9 cellular contexts compared by ENCODE assay signal in genomic region chr19:1041835-1042685, GRCh38. TPM values are rescaled to one million over a fixed set of nuclear protein-coding genes. Genes with fewer than 3 reads are reported as not detected.
DNase-seq lines count a peak whose midpoint lies in the region; ATAC-seq and TF ChIP-seq lines count a peak whose summit lies in the region.
"Had no signal": no experiment of that assay in that cellular context is flagged by ENCODE, and none has a peak within 500 bp of the region (broad histone marks: within the 10 kb centered on the region; RNA-seq: fewer than 3 reads in every experiment).

No MANE protein-coding gene starts in this region.

- no peaks in the 10 kb centered on the region for H3K9me3 Mint-ChIP-seq in neural progenitor cell

- peak overlapping the region; percentile 50 for H3K27ac Mint-ChIP-seq in neural progenitor cell

- peaks cover 48% of the 10 kb centered on the region for H3K4me1 ChIP-seq in DND-41 (ENCODE audit: insufficient read depth, low read length)
- peaks cover 8% of the 10 kb centered on the region for H3K4me1 ChIP-seq in neural progenitor cell

- peaks cover 6% of the 10 kb centered on the region for H3K36me3 Mint-ChIP-seq in neural progenitor cell

- H3K36me3 ChIP-seq in DND-41 (ENCODE audit: insufficient read depth, low read length), result peaks cover 19% of the 10 kb centered on the region
- no peaks in the 10 kb centered on the region for H3K36me3 ChIP-seq in neural progenitor cell

- no peak for ATAC-seq in DND-41 (ENCODE audit: insufficient read depth, low read depth)

- no peak overlapping the region for H3K4me3 ChIP-seq in DND-41 (ENCODE audit: low read depth in 1 of 2, low read length in 2 of 2)
- H3K4me3 ChIP-seq in coronary artery, result peak overlapping the region; percentile 71
- H3K4me3 ChIP-seq in neural progenitor cell, result no peak overlapping the region

- H3K27me3 ChIP-seq in DND-41 (ENCODE audit: insufficient read depth, low read length, poor library complexity) (no peaks in the 10 kb centered on the region), neural progenitor cell (no peaks in the 10 kb centered on the region)
- H3K27me3 ChIP-seq: ascending aorta had no signal

- H4K20me1 ChIP-seq in DND-41 (ENCODE audit: insufficient read depth, low read length), result peaks cover 8% of the 10 kb centered on the region; the same call in 1 of the 2 replicates
- peaks cover 38% of the 10 kb centered on the region for H4K20me1 ChIP-seq in neural progenitor cell (ENCODE audit: low read depth)

- H3K9ac ChIP-seq in DND-41 (ENCODE audit: low read depth, low read length) (no peak overlapping the region), neural progenitor cell (no peak overlapping the region)

- H3K9me3 ChIP-seq in DND-41 (ENCODE audit: insufficient read depth, low read length, severe bottlenecking), result no peaks in the 10 kb centered on the region
- no peaks in the 10 kb centered on the region for H3K9me3 ChIP-seq in neural progenitor cell (ENCODE audit: low read depth)
- H3K9me3 ChIP-seq: ascending aorta had no signal

- H3K4me1 Mint-ChIP-seq in neural progenitor cell, result peaks cover 27% of the 10 kb centered on the region

- DNase-seq in DND-41, result no peak
- DNase-seq in NCI-H2107 (lab: John Stamatoyannopoulos, UW), result peak; percentile 47
- DNase-seq in coronary artery (ENCODE audit: low spot score), result no peak
- no peak for DNase-seq in neural progenitor cell (ENCODE audit: low spot score)
- DNase-seq in NOMO-1 treated with DMSO at 0.1 percent for 48 hours (lab: John Stamatoyannopoulos, UW; ENCODE audit: unreplicated experiment), result no peak
- DNase-seq in GM19238 (ENCODE audit: insufficient read length, low spot score), result no peak
- DNase-seq in COR-L47 (lab: John Stamatoyannopoulos, UW), result no peak
- DNase-seq: foreskin melanocyte had no signal

- peak overlapping the region; percentile 64 for H3K4me3 Mint-ChIP-seq in neural progenitor cell

- H3K4me2 ChIP-seq in DND-41 (ENCODE audit: insufficient read depth, low read length) (peak overlapping the region; percentile 95), neural progenitor cell (no peak overlapping the region)

- H3K79me2 ChIP-seq in DND-41 (ENCODE audit: insufficient read depth, low read length), result no peaks in the 10 kb centered on the region
- H3K79me2 ChIP-seq in neural progenitor cell (ENCODE audit: low read depth), result no peaks in the 10 kb centered on the region

- H3K27me3 Mint-ChIP-seq in neural progenitor cell (ENCODE audit: insufficient read depth, low read depth), result peaks cover 10% of the 10 kb centered on the region

- no peak overlapping the region for H2AFZ ChIP-seq in DND-41 (ENCODE audit: low read depth, low read length)
- no peak overlapping the region for H2AFZ ChIP-seq in neural progenitor cell (replicated peaks)

- no peak overlapping the region for H3K27ac ChIP-seq in DND-41 (ENCODE audit: low read length)
- peak overlapping the region in 1 of 2 donors; percentile 22 for H3K27ac ChIP-seq in coronary artery
- H3K27ac ChIP-seq in neural progenitor cell, result no peak overlapping the region
- H3K27ac ChIP-seq: ascending aorta had no signal

- TF ChIP-seq CTCF in DND-41 (IDR thresholded peaks at IDR 0.05; ENCODE audit: borderline replicate concordance, extremely low read depth, low read length, poor library complexity, severe bottlenecking) (no peak), coronary artery (IDR thresholded peaks at IDR 0.05) (no peak), neural progenitor cell (IDR thresholded peaks at IDR 0.05) (no peak)

- H3F3A ChIP-seq in neural progenitor cell (ENCODE audit: low read depth), result peaks cover 36% of the 10 kb centered on the region

RNA-seq across cellular contexts. Expression of gene ABCA7, which starts 2.2 kb away (rescaled TPM):
- total RNA-seq in neural progenitor cell (ENCODE audit: low replicate concordance), result 1.4 and 21.9 TPM in 2 replicates

RNA-seq across cellular contexts. Expression of gene CNN2, which starts 15.7 kb away (rescaled TPM):
- total RNA-seq in neural progenitor cell (ENCODE audit: low replicate concordance), result 131 and 196 TPM in 2 replicates

RNA-seq across cellular contexts. Expression of gene RNU6-2, which starts 20.7 kb away (rescaled TPM):
- not detected in 2 replicates for total RNA-seq in neural progenitor cell (ENCODE audit: low replicate concordance)
- total RNA-seq: ascending aorta had no signal

RNA-seq across cellular contexts. Expression of gene TMEM259, which starts 21.1 kb away (rescaled TPM):
- total RNA-seq in neural progenitor cell (ENCODE audit: low replicate concordance), result 31.7 and 175 TPM in 2 replicates

RNA-seq across cellular contexts. Expression of gene ARHGAP45, which starts 24.9 kb away (rescaled TPM):
- total RNA-seq in neural progenitor cell (ENCODE audit: low replicate concordance), result 9.6 and 18.2 TPM in 2 replicates
